In genomic region chr10:49700997-49701396, GRCh38 we compare ENCODE assay signal across 1 cellular context.
TF ChIP-seq lines count a peak whose summit lies in the region.

No MANE protein-coding gene starts in this region.

TF ChIP-seq in SK-N-SH, 30 proteins besides CTCF, POLR2A, EP300 and RAD21 (continued from another document):
- no peak for TF ChIP-seq IRF3 (IDR thresholded peaks at IDR 0.05; ENCODE audit: low read depth, low read length)
- TF ChIP-seq PBX3 (IDR thresholded peaks at IDR 0.05) = no peak
- TF ChIP-seq NFIC (IDR thresholded peaks at IDR 0.05; ENCODE audit: borderline replicate concordance) = no peak
- no peak for TF ChIP-seq TAF1 (IDR thresholded peaks at IDR 0.05; ENCODE audit: borderline replicate concordance, low read depth, low read length)
- no peak for TF ChIP-seq USF1 (IDR thresholded peaks at IDR 0.05; ENCODE audit: borderline replicate concordance, low read depth)
- TF ChIP-seq FOSL2 (IDR thresholded peaks at IDR 0.05; ENCODE audit: borderline replicate concordance, low read depth) = no peak
- no peak for TF ChIP-seq MEF2A (IDR thresholded peaks at IDR 0.05; ENCODE audit: borderline replicate concordance, low read depth)
- no peak for TF ChIP-seq REST (IDR thresholded peaks at IDR 0.05; ENCODE audit: low read depth, low read length)
- no peak for TF ChIP-seq SMC3 (IDR thresholded peaks at IDR 0.05; ENCODE audit: low read depth, low read length)
